Comparison of ENCODE assay signal across 8 cellular contexts in genomic region chr2:195925120-195925519, GRCh38.
"Had no signal": no experiment of that assay in that cellular context is flagged by ENCODE, and none has a peak within 500 bp of the region (broad histone marks: within the 10 kb centered on the region; RNA-seq: fewer than 3 reads in every experiment).

No MANE protein-coding gene starts in this region.

- H2AFZ ChIP-seq: GM23248 had no signal

- DNase-seq: GM23248, H9, HCEC 1CT, IMR-90 had no signal

- H3K27ac Mint-ChIP-seq: H9 had no signal

- H3K4me3 Mint-ChIP-seq: H9 had no signal

- H3K4me1 Mint-ChIP-seq: H9 had no signal

- H3K4me3 ChIP-seq: GM23248 had no signal

- H3K9me3 Mint-ChIP-seq: H9 had no signal

- H3K27ac ChIP-seq: GM23248, KMS-11 had no signal

- H3K4me2 ChIP-seq: KMS-11 had no signal

- H3K9ac ChIP-seq: GM23248, KMS-11 had no signal

- FAIRE-seq: H1, H54, HTR-8/SVneo had no signal
